Comparison of ENCODE assay signal across 15 cellular contexts in genomic region chr1:111864862-111865261, GRCh38.
DNase-seq lines count a peak whose midpoint lies in the region; ATAC-seq, FAIRE-seq and TF ChIP-seq lines count a peak whose summit lies in the region.
"Had no signal": no experiment of that assay in that cellular context is flagged by ENCODE, and none has a peak within 500 bp of the region (broad histone marks: within the 10 kb centered on the region; RNA-seq: fewer than 3 reads in every experiment).

No MANE protein-coding gene starts in this region.

- H3K27ac Mint-ChIP-seq in activated CD4-positive, alpha-beta memory T cell treated with anti-CD3 and anti-CD28 coated beads for 36 hours = no peak overlapping the region
- H3K27ac Mint-ChIP-seq in activated CD4-positive, alpha-beta memory T cell treated with anti-CD3 and anti-CD28 coated beads, Interleukin-2, amount 10 ng/mL, durations not matched to agents 7 days and 5 days = no peak overlapping the region
- H3K27ac Mint-ChIP-seq in nephron progenitor cell = no peak overlapping the region

- no peaks in the 10 kb centered on the region for H3K79me2 ChIP-seq in GM12878 (ENCODE audit: control insufficient read depth, insufficient read depth, low read length)

- H3K9ac ChIP-seq in IMR-90 (ENCODE audit: low read depth, low read length) (no peak overlapping the region), GM12878 (ENCODE audit: control insufficient read depth, insufficient read depth, low read length) (no peak overlapping the region)

- no peak overlapping the region for H3K4me3 Mint-ChIP-seq in activated CD4-positive, alpha-beta memory T cell treated with anti-CD3 and anti-CD28 coated beads for 36 hours
- H3K4me3 Mint-ChIP-seq in activated CD4-positive, alpha-beta memory T cell treated with anti-CD3 and anti-CD28 coated beads, Interleukin-2, amount 10 ng/mL, durations not matched to agents 7 days and 5 days = no peak overlapping the region
- no peak overlapping the region for H3K4me3 Mint-ChIP-seq in nephron progenitor cell

- H2BK5ac ChIP-seq in IMR-90 (ENCODE audit: low read depth, low read length, poor library complexity, severe bottlenecking) = no peak overlapping the region

- H3K18ac ChIP-seq in IMR-90 (ENCODE audit: low read depth, low read length) = no peak overlapping the region

- H3K14ac ChIP-seq in IMR-90 (replicated peaks; ENCODE audit: low read depth, low read length) = no peak overlapping the region

- no peak overlapping the region for H4K5ac ChIP-seq in IMR-90 (ENCODE audit: low read depth, low read length)

- H3K27me3 Mint-ChIP-seq in activated CD4-positive, alpha-beta memory T cell treated with anti-CD3 and anti-CD28 coated beads for 36 hours = peaks cover 22% of the 10 kb centered on the region
- H3K27me3 Mint-ChIP-seq in activated CD4-positive, alpha-beta memory T cell treated with anti-CD3 and anti-CD28 coated beads, Interleukin-2, amount 10 ng/mL, durations not matched to agents 7 days and 5 days = peaks cover 30% of the 10 kb centered on the region
- peaks cover 11% of the 10 kb centered on the region for H3K27me3 Mint-ChIP-seq in nephron progenitor cell (ENCODE audit: low read depth, poor library complexity)

- no peak overlapping the region for H2BK120ac ChIP-seq in IMR-90 (ENCODE audit: low read depth, low read length)

- no peak overlapping the region for H4K8ac ChIP-seq in IMR-90 (ENCODE audit: low read depth in 2 of 2, low read length in 2 of 2)

- H2AK9ac ChIP-seq in IMR-90 (replicated peaks; ENCODE audit: low read depth, low read length, poor library complexity) = no peak overlapping the region

- SMC1A ChIA-PET in GM12878 (lab: Charles Lee; ENCODE audit: uncharacterized antibody, unreplicated experiment) = no interaction called here

- POLR2A ChIA-PET in activated CD4-positive, alpha-beta memory T cell treated with anti-CD3 and anti-CD28 coated beads for 36 hours (lab: Charles Lee) = no interaction called here
- POLR2A ChIA-PET in activated CD4-positive, alpha-beta memory T cell treated with anti-CD3 and anti-CD28 coated beads, Interleukin-2, amount 10 ng/mL, durations not matched to agents 7 days and 5 days (lab: Charles Lee) = no interaction called here
- POLR2A ChIA-PET in IMR-90 (lab: Charles Lee; ENCODE audit: unreplicated experiment) (no interaction called here), GM12878 (lab: Charles Lee) (no interaction called here)

- CTCF ChIA-PET in activated CD4-positive, alpha-beta memory T cell treated with anti-CD3 and anti-CD28 coated beads for 36 hours (lab: Charles Lee) = no interaction called here
- CTCF ChIA-PET in activated CD4-positive, alpha-beta memory T cell treated with anti-CD3 and anti-CD28 coated beads, Interleukin-2, amount 10 ng/mL, durations not matched to agents 7 days and 5 days (lab: Charles Lee) = no interaction called here
- CTCF ChIA-PET in IMR-90 (lab: Yijun Ruan, JAX) (interaction anchor here (0.6 kb wide), 1 partner anchor 45 kb away, joined by 3 read pairs; no protein-coding TSS in a partner anchor), GM12878 (lab: Yijun Ruan, JAX) (no interaction called here)

- H3K9me3 ChIP-seq in IMR-90 (ENCODE audit: control insufficient read depth, insufficient read depth, low read length) (no peaks in the 10 kb centered on the region), GM12878 (replicated peaks; ENCODE audit: control insufficient read depth, insufficient read depth, low read length) (no peaks in the 10 kb centered on the region), psoas muscle (no peaks in the 10 kb centered on the region)

- in situ Hi-C loops in IMR-90 (cut with MboI; ENCODE audit: low sequenced_read_pairs) = no loop called here
- in situ Hi-C loops in GM12878 (cut with MboI) = no loop called here

- no peak overlapping the region for H3K23ac ChIP-seq in IMR-90 (ENCODE audit: low read depth, low read length)

- RAD21 ChIA-PET in GM12878 (lab: Charles Lee; ENCODE audit: unreplicated experiment) = no interaction called here

- H3K36me3 Mint-ChIP-seq in activated CD4-positive, alpha-beta memory T cell treated with anti-CD3 and anti-CD28 coated beads for 36 hours = no peaks in the 10 kb centered on the region
- H3K36me3 Mint-ChIP-seq in activated CD4-positive, alpha-beta memory T cell treated with anti-CD3 and anti-CD28 coated beads, Interleukin-2, amount 10 ng/mL, durations not matched to agents 7 days and 5 days (ENCODE audit: low read depth) = no peaks in the 10 kb centered on the region
- H3K36me3 Mint-ChIP-seq in nephron progenitor cell (ENCODE audit: low read depth) = no peaks in the 10 kb centered on the region

- no peak for ATAC-seq in IMR-90 (ENCODE audit: low read depth)
- ATAC-seq in GM12878 = peak; percentile 34; the same call in 2 of the 3 replicates
- no peak for ATAC-seq in psoas muscle

- intact Hi-C loops in activated CD4-positive, alpha-beta memory T cell treated with anti-CD3 and anti-CD28 coated beads for 36 hours (cut with micrococcal nuclease) = no loop called here
- intact Hi-C loops in IMR-90 (cut with micrococcal nuclease) (no loop called here), GM12878 (cut with micrococcal nuclease; ENCODE audit: unreplicated experiment) (no loop called here), psoas muscle (cut with DNase I) (no loop called here)

- TF ChIP-seq POLR2A in IMR-90 (IDR thresholded peaks at IDR 0.05; ENCODE audit: low read depth, low read length) = no peak
- no peak for TF ChIP-seq POLR2A in GM12878 (IDR thresholded peaks at IDR 0.05; ENCODE audit: low read depth, low read length)

- peak overlapping the region; percentile 27 for H2AFZ ChIP-seq in IMR-90 (replicated peaks; ENCODE audit: low read length, poor library complexity)
- H2AFZ ChIP-seq in GM12878 (ENCODE audit: control insufficient read depth, low read depth, low read length) = no peak overlapping the region

- H3K27me3 ChIP-seq in IMR-90 (ENCODE audit: control insufficient read depth, insufficient read depth, low read length) = peaks cover 11% of the 10 kb centered on the region
- peaks cover 0 to 2% of the 10 kb centered on the region in 2 experiments; a peak in 2 of 4 replicates for H3K27me3 ChIP-seq in GM12878 (replicated peaks in 1 of 2; ENCODE audit: control insufficient read depth in 2 of 2, insufficient read depth in 2 of 2, low read length in 1 of 2)
- H3K27me3 ChIP-seq in psoas muscle (ENCODE audit: insufficient read depth in 3 of 3, low read length in 2 of 3) = no peaks in the 10 kb centered on the region

- no peak overlapping the region for H3K4ac ChIP-seq in IMR-90 (ENCODE audit: low read depth, low read length)

- TF ChIP-seq CTCF in IMR-90 (conservative IDR thresholded peaks at IDR 0.05; ENCODE audit: low read depth, low read length) (no peak), GM12878 (IDR thresholded peaks at IDR 0.05 in 2 of 3, conservative IDR thresholded peaks at IDR 0.05 in 1 of 3; ENCODE audit: control insufficient read depth in 2 of 3, extremely low read depth in 1 of 3, insufficient read depth in 1 of 3, low read depth in 3 of 3, low read length in 3 of 3) (no peak), nephron progenitor cell (IDR thresholded peaks at IDR 0.05) (no peak), psoas muscle (IDR thresholded peaks at IDR 0.05) (no peak)

- dilution Hi-C loops in IMR-90 (cut with HindIII; ENCODE audit: low sequenced_read_pairs, unreplicated experiment) = no loop called here

- TF ChIP-seq RAD21 in IMR-90 (IDR thresholded peaks at IDR 0.05; ENCODE audit: low read length) (no peak), GM12878 (IDR thresholded peaks at IDR 0.05; ENCODE audit: insufficient read depth, low read depth, low read length) (no peak)

- H3K9me1 ChIP-seq in IMR-90 (ENCODE audit: insufficient read depth, low read length) = no peaks in the 10 kb centered on the region

- H3K4me3 ChIP-seq in IMR-90 (ENCODE audit: insufficient read depth, low read depth, low read length) (no peak overlapping the region), GM12878 (no peak overlapping the region), psoas muscle (no peak overlapping the region)

- no CpG with 5 or more reads among the region's 3 CpGs for WGBS in IMR-90 (ENCODE audit: extremely low coverage in 2 of 2, insufficient read length in 1 of 2), 2 experiments
- 13% methylated on average over 3 of the region's 3 CpGs for WGBS in GM12878 (ENCODE audit: insufficient coverage, insufficient replicate concordance, low lambda C conversion rate, missing lambda C conversion rate)
- 24 to 27% (median 26%) methylated on average over 3 of the region's 3 CpGs for WGBS in psoas muscle, 3 donors

- no peak overlapping the region for H3K56ac ChIP-seq in IMR-90 (ENCODE audit: extremely low read depth, insufficient read depth, low read length)

- no peak overlapping the region for H3K4me2 ChIP-seq in IMR-90 (ENCODE audit: low read depth, low read length)
- H3K4me2 ChIP-seq in GM12878 (ENCODE audit: control insufficient read depth, insufficient read depth) = no peak overlapping the region

- no peaks in the 10 kb centered on the region for H3K79me1 ChIP-seq in IMR-90 (ENCODE audit: low read depth in 1 of 2, low read length in 2 of 2)

- BruUV-seq in IMR-90 (replicated peaks; lab: Mats Ljungman, UMichigan) (no TSS peak), GM12878 (replicated peaks; lab: Mats Ljungman, UMichigan) (no TSS peak)

- H3K36me3 ChIP-seq in IMR-90 (ENCODE audit: control insufficient read depth, insufficient read depth, low read length) (no peaks in the 10 kb centered on the region), GM12878 (ENCODE audit: control insufficient read depth in 2 of 2, insufficient read depth in 2 of 2, low read length in 1 of 2) (no peaks in the 10 kb centered on the region), psoas muscle (ENCODE audit: insufficient read depth in 1 of 2, low read depth in 1 of 2) (no peaks in the 10 kb centered on the region)

- no peak overlapping the region for H4K91ac ChIP-seq in IMR-90 (ENCODE audit: insufficient read depth, low read depth, low read length)

- TF ChIP-seq EP300 in GM12878 (IDR thresholded peaks at IDR 0.05; ENCODE audit: borderline replicate concordance in 1 of 2, control insufficient read depth in 1 of 2, low read depth in 2 of 2, low read length in 2 of 2) = no peak

- no peak overlapping the region for H3K27ac ChIP-seq in IMR-90 (ENCODE audit: insufficient read depth, low read length)
- H3K27ac ChIP-seq in GM12878 (ENCODE audit: control insufficient read depth, insufficient read depth) = no peak overlapping the region
- no peak overlapping the region for H3K27ac ChIP-seq in psoas muscle

- H4K20me1 ChIP-seq in IMR-90 (ENCODE audit: insufficient read depth, low read length) = no peaks in the 10 kb centered on the region
- H4K20me1 ChIP-seq in GM12878 (ENCODE audit: control insufficient read depth, insufficient read depth) = no peaks in the 10 kb centered on the region; the same call in 1 of the 2 replicates

- H3K4me1 ChIP-seq in IMR-90 (ENCODE audit: control insufficient read depth, insufficient read depth, low read length) = no peaks in the 10 kb centered on the region
- H3K4me1 ChIP-seq in GM12878 (ENCODE audit: control insufficient read depth, insufficient read depth, low read length) = no peaks in the 10 kb centered on the region
- no peaks in the 10 kb centered on the region for H3K4me1 ChIP-seq in psoas muscle

- no peak overlapping the region for H2AK5ac ChIP-seq in IMR-90 (ENCODE audit: low read depth, low read length)

- no peak overlapping the region for H2BK15ac ChIP-seq in IMR-90 (ENCODE audit: low read depth, low read length)

- no peak overlapping the region for H2BK20ac ChIP-seq in IMR-90 (ENCODE audit: low read depth, low read length)

- no peaks in the 10 kb centered on the region for H3K9me3 Mint-ChIP-seq in activated CD4-positive, alpha-beta memory T cell treated with anti-CD3 and anti-CD28 coated beads for 36 hours
- H3K9me3 Mint-ChIP-seq in activated CD4-positive, alpha-beta memory T cell treated with anti-CD3 and anti-CD28 coated beads, Interleukin-2, amount 10 ng/mL, durations not matched to agents 7 days and 5 days = no peaks in the 10 kb centered on the region
- no peaks in the 10 kb centered on the region for H3K9me3 Mint-ChIP-seq in nephron progenitor cell

- peaks cover 3% of the 10 kb centered on the region for H3K4me1 Mint-ChIP-seq in activated CD4-positive, alpha-beta memory T cell treated with anti-CD3 and anti-CD28 coated beads for 36 hours (ENCODE audit: low read depth)
- H3K4me1 Mint-ChIP-seq in activated CD4-positive, alpha-beta memory T cell treated with anti-CD3 and anti-CD28 coated beads, Interleukin-2, amount 10 ng/mL, durations not matched to agents 7 days and 5 days = no peaks in the 10 kb centered on the region
- no peaks in the 10 kb centered on the region for H3K4me1 Mint-ChIP-seq in nephron progenitor cell

- FAIRE-seq in GM12878 (lab: Jason Lieb, UNC) (no peak), RCC 7860 (lab: Jason Lieb, UNC) (no peak)
- FAIRE-seq: H54 had no signal

- peak; percentile 20 for DNase-seq in activated CD4-positive, alpha-beta memory T cell treated with anti-CD3 and anti-CD28 coated beads for 36 hours
- no peak for DNase-seq in activated CD4-positive, alpha-beta memory T cell treated with anti-CD3 and anti-CD28 coated beads, Interleukin-2, amount 10 ng/mL, durations not matched to agents 7 days and 5 days
- DNase-seq in IMR-90 (no peak), GM12878 (ENCODE audit: low read depth, low spot score) (no peak), nephron progenitor cell (peak; percentile 31), psoas muscle (no peak), RCC 7860 (ENCODE audit: low spot score) (no peak), COLO668 (lab: John Stamatoyannopoulos, UW; ENCODE audit: unreplicated experiment) (no peak)
- DNase-seq: activated CD4-positive, alpha-beta T cell treated with anti-CD3 and anti-CD28 coated beads, Interleukin-2, amount 50 U/mL, for 48 hours; Karpas-422; NCI-H187; NCI-H526; nucleus accumbens; stimulated activated naive CD4-positive, alpha-beta T cell treated with Interleukin-2 at 50 U/mL for 16 hours had no signal

Comparison
In these comparisons a context has a peak if more than half of its experiments do, and no peak if none do; other contexts are left out.
1. DNase-seq: peak in activated CD4-positive, alpha-beta memory T cell treated with anti-CD3 and anti-CD28 coated beads for 36 hours (single experiment) and nephron progenitor cell (single experiment); none in activated CD4-positive, alpha-beta memory T cell treated with anti-CD3 and anti-CD28 coated beads, Interleukin-2, amount 10 ng/mL, durations not matched to agents 7 days and 5 days (single experiment), IMR-90 (single experiment), GM12878 (single experiment), psoas muscle (0 of 2), RCC 7860 (single experiment) and COLO668 (single experiment).